In genomic region chr2:43324589-43325447, GRCh38 we compare ENCODE assay signal across 17 cellular contexts.
A peak's percentile ranks its signal among the peaks of the same experiment; 100 is the strongest.
DNase-seq lines count a peak whose midpoint lies in the region; ATAC-seq and TF ChIP-seq lines count a peak whose summit lies in the region.
"Had no signal": no experiment of that assay in that cellular context is flagged by ENCODE, and none has a peak within 500 bp of the region (broad histone marks: within the 10 kb centered on the region; RNA-seq: fewer than 3 reads in every experiment).

No MANE protein-coding gene starts in this region.

- H3K9me3 Mint-ChIP-seq in memory B cell = no peaks in the 10 kb centered on the region

- H3K36me3 ChIP-seq in PC-9 (ENCODE audit: low read depth) (no peaks in the 10 kb centered on the region), BE2C (no peaks in the 10 kb centered on the region)

- intact Hi-C loops in PC-9 (cut with micrococcal nuclease; ENCODE audit: unreplicated experiment) = no loop called here

- no peaks in the 10 kb centered on the region for H3K4me1 ChIP-seq in PC-9 (replicated peaks; ENCODE audit: insufficient read depth)
- H3K4me1 ChIP-seq in BE2C = peaks cover 38% of the 10 kb centered on the region

- no peak overlapping the region for H3K4me3 Mint-ChIP-seq in memory B cell

- POLR2A ChIA-PET in PC-9 (lab: Charles Lee; ENCODE audit: unreplicated experiment) = no interaction called here

- H4K20me1 ChIP-seq in PC-9 (ENCODE audit: insufficient read depth) = no peaks in the 10 kb centered on the region

- H3K27ac Mint-ChIP-seq in memory B cell = peak overlapping the region; percentile 1

- H2AFZ ChIP-seq in PC-9 = no peak overlapping the region
- H2AFZ ChIP-seq: GM23248 had no signal

- H3K9me3 ChIP-seq in PC-9 (ENCODE audit: insufficient read depth, low read depth) (no peaks in the 10 kb centered on the region), BE2C (no peaks in the 10 kb centered on the region)
- H3K9me3 ChIP-seq: testis had no signal

- peaks cover 32% of the 10 kb centered on the region for H3K36me3 Mint-ChIP-seq in memory B cell

- H3F3A ChIP-seq in PC-9 (ENCODE audit: insufficient read depth, low read depth) = no peaks in the 10 kb centered on the region

- BruUV-seq in PC-9 (replicated peaks; lab: Mats Ljungman, UMichigan) = no TSS peak

- H3K79me2 ChIP-seq in PC-9 (ENCODE audit: low read depth) = no peaks in the 10 kb centered on the region

- no peaks in the 10 kb centered on the region for H3K9me2 ChIP-seq in PC-9 (ENCODE audit: insufficient read depth)

- CTCF ChIA-PET in PC-9 (lab: Charles Lee) = no interaction called here

- ATAC-seq in memory B cell (ENCODE audit: low read depth) (no peak), GM18909 (IDR thresholded peaks at IDR 0.05; ENCODE audit: poor library complexity, unreplicated experiment) (no peak)

- H3K4me3 ChIP-seq in coronary artery (no peak overlapping the region), skin epidermis (no peak overlapping the region), PC-9 (no peak overlapping the region), BE2C (ENCODE audit: low read depth, low read length) (no peak overlapping the region)
- H3K4me3 ChIP-seq: GM23248, testis had no signal

- H3K4me2 ChIP-seq in PC-9 = no peak overlapping the region

- H3K27me3 ChIP-seq in PC-9 (ENCODE audit: insufficient read depth, low read depth) (no peaks in the 10 kb centered on the region), BE2C (no peaks in the 10 kb centered on the region)
- H3K27me3 ChIP-seq: testis had no signal

- peaks cover 4% of the 10 kb centered on the region for H3K4me1 Mint-ChIP-seq in memory B cell

- H3K27ac ChIP-seq in coronary artery = peak overlapping the region; percentile 71 to 89
- peak overlapping the region in 18 of 21 experiments; percentile 13 to 78 (median 62) for H3K27ac ChIP-seq in skin epidermis
- no peak overlapping the region for H3K27ac ChIP-seq in PC-9
- H3K27ac ChIP-seq: GM23248 had no signal

- DNase-seq in ELR (ENCODE audit: low read depth) (peak; percentile 43), coronary artery (ENCODE audit: low spot score) (no peak), memory B cell (ENCODE audit: low spot score in 2 of 2) (no peak), PC-9 (no peak), DMS 273 (lab: John Stamatoyannopoulos, UW; ENCODE audit: unreplicated experiment) (no peak), BE2C (no peak)
- DNase-seq: activated CD4-positive, alpha-beta T cell treated with anti-CD3 and anti-CD28 coated beads for 48 hours; activated effector memory CD4-positive, alpha-beta T cell treated with anti-CD3 and anti-CD28 coated beads, Interleukin-2, amount 50 U/mL, for 16 hours; cerebellar nuclear complex; NCI-H2107; NK-92 treated with Interleukin-12 subunit alpha and Interleukin-12 subunit beta, amount 100 ng/mL, for 24 hours; posterior cingulate gyrus; T-helper 1 cell had no signal

- TF ChIP-seq CTCF in coronary artery (IDR thresholded peaks at IDR 0.05) (no peak), PC-9 (conservative IDR thresholded peaks at IDR 0.05) (no peak), BE2C (IDR thresholded peaks at IDR 0.05; ENCODE audit: low read depth, low read length) (no peak)

- no peaks in the 10 kb centered on the region for H3K27me3 Mint-ChIP-seq in memory B cell
